27 cellular contexts compared by ENCODE assay signal in the genomic region with DNA sequence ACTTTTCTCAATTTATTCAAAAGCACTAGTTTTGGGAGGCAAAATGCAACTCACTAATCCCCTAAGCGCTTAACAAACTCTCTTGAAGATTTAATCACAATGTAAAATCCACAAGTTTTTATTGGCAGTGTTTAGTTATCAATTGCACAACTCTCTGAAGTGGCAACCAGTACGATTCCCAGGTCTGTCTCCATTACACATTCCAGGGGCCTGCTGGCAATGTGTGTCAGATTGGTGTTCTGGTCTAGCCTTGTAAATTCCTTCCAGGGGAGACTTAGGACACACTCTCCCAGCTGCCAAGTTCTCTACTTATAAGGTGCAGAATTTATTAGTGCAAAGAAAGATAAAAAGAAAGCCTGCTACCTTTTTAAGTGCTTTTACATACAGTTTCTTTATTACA.
DNase-seq lines count a peak whose midpoint lies in the region; ATAC-seq and TF ChIP-seq lines count a peak whose summit lies in the region.
"Had no signal": no experiment of that assay in that cellular context is flagged by ENCODE, and none has a peak within 500 bp of the region (broad histone marks: within the 10 kb centered on the region; RNA-seq: fewer than 3 reads in every experiment).

No MANE protein-coding gene starts in this region.

- peaks cover 27% of the 10 kb centered on the region for H3K4me1 Mint-ChIP-seq in HFFc6 (ENCODE audit: low read depth)
- H3K4me1 Mint-ChIP-seq: activated CD4-positive, alpha-beta T cell treated with anti-CD3 and anti-CD28 coated beads for 36 hours; immature natural killer cell; stimulated activated memory B cell treated with anti-CD40 and anti-IgM and Interleukin-4, amounts not matched to agents 10 μg/mL and 1 μg/mL and 100 μg/mL, for 72 hours had no signal

- TF ChIP-seq CTCF in HFFc6 (IDR thresholded peaks at IDR 0.05) (no peak), stomach (IDR thresholded peaks at IDR 0.05) (no peak)

- H3K9me3 ChIP-seq in muscle layer of colon (ENCODE audit: low read length) (no peaks in the 10 kb centered on the region), stomach (no peaks in the 10 kb centered on the region)
- H3K9me3 ChIP-seq: gastrocnemius medialis, left ventricle myocardium inferior, spleen, suprapubic skin had no signal

- no peak overlapping the region; the same call in 1 of the 2 replicates for H3K27ac Mint-ChIP-seq in HFFc6
- H3K27ac Mint-ChIP-seq: activated CD4-positive, alpha-beta T cell treated with anti-CD3 and anti-CD28 coated beads for 36 hours; CD4-positive, alpha-beta T cell; immature natural killer cell; stimulated activated memory B cell treated with anti-CD40 and anti-IgM and Interleukin-4, amounts not matched to agents 10 μg/mL and 1 μg/mL and 100 μg/mL, for 72 hours had no signal

- intact Hi-C loops in stomach (cut with DNase I; ENCODE audit: low total_unique reads), result no loop called here

- H3K9ac ChIP-seq in muscle layer of colon (ENCODE audit: low read length), result no peak overlapping the region

- peak; percentile 32 for DNase-seq in HFFc6
- peak; percentile 26 for DNase-seq in amniotic epithelial cell (ENCODE audit: low read depth)
- DNase-seq in stomach, result no peak
- DNase-seq in NCI-H1417 treated with DMSO at 0.1 percent for 48 hours (lab: John Stamatoyannopoulos, UW), result no peak
- no peak for DNase-seq in H4 (ENCODE audit: low spot score)
- DNase-seq: activated CD4-positive, alpha-beta T cell treated with anti-CD3 and anti-CD28 coated beads for 36 hours; activated CD8-positive, alpha-beta memory T cell treated with anti-CD3 and anti-CD28 coated beads for 24 hours; activated gamma-delta T cell; activated T-cell treated with anti-CD3 and anti-CD28 coated beads, Interleukin-2, amount 50 U/mL, for 1 hour; CD4-positive, alpha-beta T cell; effector CD4-positive, alpha-beta T cell; hippocampal formation; immature natural killer cell; KBM-7; NCI-H187; NCI-H526 treated with DMSO at 0.1 percent for 48 hours; spleen; stimulated activated CD4-positive, alpha-beta T cell treated with anti-CD3 and anti-CD28 coated beads, Interleukin-2, amount 100 ng/mL, for 48 hours; T-helper 2 cell had no signal

- no peaks in the 10 kb centered on the region for H3K27me3 ChIP-seq in muscle layer of colon (ENCODE audit: control insufficient read depth in 1 of 2, insufficient read depth in 2 of 2, low read length in 2 of 2)
- no peaks in the 10 kb centered on the region for H3K27me3 ChIP-seq in stomach
- H3K27me3 ChIP-seq: gastrocnemius medialis had no signal

- H3K27ac ChIP-seq in muscle layer of colon (ENCODE audit: low read depth, low read length), result peak overlapping the region; percentile 74
- peak overlapping the region in 3 of 5 donors; percentile 9 to 39 (median 36) for H3K27ac ChIP-seq in stomach
- H3K27ac ChIP-seq: epithelial cell of prostate, gastrocnemius medialis, left ventricle myocardium inferior, spleen, suprapubic skin had no signal

- H3K4me1 ChIP-seq in muscle layer of colon (ENCODE audit: insufficient read depth, low read length), result peaks cover 44% of the 10 kb centered on the region
- H3K4me1 ChIP-seq in stomach, result peaks cover 0 to 27% (median 4%) of the 10 kb centered on the region in 4 donors
- H3K4me1 ChIP-seq: spleen, suprapubic skin had no signal

- no peaks in the 10 kb centered on the region for H3K9me3 Mint-ChIP-seq in HFFc6
- H3K9me3 Mint-ChIP-seq: brain; CD4-positive, alpha-beta T cell; immature natural killer cell; stimulated activated memory B cell treated with anti-CD40 and anti-IgM and Interleukin-4, amounts not matched to agents 10 μg/mL and 1 μg/mL and 100 μg/mL, for 72 hours had no signal

- no peak overlapping the region for H3K4me3 Mint-ChIP-seq in HFFc6
- H3K4me3 Mint-ChIP-seq: activated CD4-positive, alpha-beta T cell treated with anti-CD3 and anti-CD28 coated beads for 36 hours; brain; CD4-positive, alpha-beta T cell; immature natural killer cell; stimulated activated memory B cell treated with anti-CD40 and anti-IgM and Interleukin-4, amounts not matched to agents 10 μg/mL and 1 μg/mL and 100 μg/mL, for 72 hours had no signal

- no peaks in the 10 kb centered on the region for H3K36me3 Mint-ChIP-seq in HFFc6 (ENCODE audit: low read depth)
- H3K36me3 Mint-ChIP-seq: brain; immature natural killer cell; stimulated activated memory B cell treated with anti-CD40 and anti-IgM and Interleukin-4, amounts not matched to agents 10 μg/mL and 1 μg/mL and 100 μg/mL, for 72 hours had no signal

- TF ChIP-seq POLR2A in stomach (IDR thresholded peaks at IDR 0.05), result no peak

- H3K4me3 ChIP-seq in muscle layer of colon (ENCODE audit: low read depth in 1 of 2, low read length in 2 of 2), result peak overlapping the region in 1 of 2 donors; percentile 6
- H3K4me3 ChIP-seq in stomach, result no peak overlapping the region
- H3K4me3 ChIP-seq: gastrocnemius medialis, left ventricle myocardium inferior, spleen, suprapubic skin had no signal

- TF ChIP-seq EP300 in stomach (IDR thresholded peaks at IDR 0.05), result no peak

- WGBS in stomach, 5 donors, result 58 to 79% (median 71%) methylated on average over 2 of the region's 2 CpGs

- H3K36me3 ChIP-seq in muscle layer of colon (ENCODE audit: insufficient read depth, low read length), result no peaks in the 10 kb centered on the region
- no peaks in the 10 kb centered on the region for H3K36me3 ChIP-seq in stomach
- H3K36me3 ChIP-seq: gastrocnemius medialis, left ventricle myocardium inferior, spleen, suprapubic skin had no signal

- peaks cover 2% of the 10 kb centered on the region; the same call in 1 of the 2 replicates for H3K27me3 Mint-ChIP-seq in HFFc6 (ENCODE audit: insufficient read depth)
- H3K27me3 Mint-ChIP-seq: brain had no signal

- ATAC-seq in HG03196 (IDR thresholded peaks at IDR 0.05; ENCODE audit: unreplicated experiment), result no peak
- ATAC-seq: activated CD4-positive, alpha-beta T cell treated with anti-CD3 and anti-CD28 coated beads for 36 hours; stimulated activated memory B cell treated with anti-CD40 and anti-IgM and Interleukin-4, amounts not matched to agents 10 μg/mL and 1 μg/mL and 100 μg/mL, for 72 hours had no signal

Comparison
In these comparisons a context has a peak if more than half of its experiments do, and no peak if none do; other contexts are left out.
1. DNase-seq: peak in HFFc6 (single experiment) and amniotic epithelial cell (single experiment); none in stomach (single experiment), NCI-H1417 treated with DMSO at 0.1 percent for 48 hours (single experiment) and H4 (single experiment).